Comparison of ENCODE assay signal across 14 cellular contexts in genomic region chr3:195180490-195181106, GRCh38.
A peak's percentile ranks its signal among the peaks of the same experiment; 100 is the strongest.
DNase-seq lines count a peak whose midpoint lies in the region; ATAC-seq, FAIRE-seq and TF ChIP-seq lines count a peak whose summit lies in the region.
"Had no signal": no experiment of that assay in that cellular context is flagged by ENCODE, and none has a peak within 500 bp of the region (broad histone marks: within the 10 kb centered on the region; RNA-seq: fewer than 3 reads in every experiment).

No MANE protein-coding gene starts in this region.

- BruUV-seq in endothelial cell of umbilical vein (replicated peaks; lab: Mats Ljungman, UMichigan) = no TSS peak

- DNase-seq in heart left ventricle = no peak
- DNase-seq in cardiac septum (ENCODE audit: low spot score) = no peak
- DNase-seq in endothelial cell of umbilical vein (ENCODE audit: low read depth, low spot score) = peak; percentile 67
- DNase-seq in mesothelial cell of epicardium (ENCODE audit: low spot score in 2 of 2, unreplicated experiment in 2 of 2) = no peak
- DNase-seq in aorta = no peak
- no peak for DNase-seq in GM19238 (ENCODE audit: insufficient read length, low spot score)
- DNase-seq: activated CD4-positive, alpha-beta T cell treated with anti-CD3 and anti-CD28 coated beads, Interleukin-2, amount 10 ng/mL, durations not matched to agents 24 days and 14 days; activated T-cell treated with anti-CD3 and anti-CD28 coated beads, Interleukin-2, amount 50 U/mL, for 72 hours; foreskin fibroblast; naive thymus-derived CD8-positive, alpha-beta T cell; NCI-H2107; T-helper 9 cell had no signal

- H3K4me1 Mint-ChIP-seq in mesothelial cell of epicardium = peaks cover 60% of the 10 kb centered on the region

- H3K4me3 Mint-ChIP-seq in mesothelial cell of epicardium = no peak overlapping the region
- H3K4me3 Mint-ChIP-seq: activated CD4-positive, alpha-beta T cell treated with anti-CD3 and anti-CD28 coated beads, Interleukin-2, amount 10 ng/mL, durations not matched to agents 24 days and 14 days; activated T-cell treated with anti-CD3 and anti-CD28 coated beads, Interleukin-2, amount 50 U/mL, for 72 hours; naive thymus-derived CD8-positive, alpha-beta T cell had no signal

- H3K27me3 ChIP-seq in heart left ventricle = no peaks in the 10 kb centered on the region
- H3K27me3 ChIP-seq in endothelial cell of umbilical vein (ENCODE audit: control insufficient read depth in 2 of 2, insufficient read depth in 2 of 2, low read length in 2 of 2) = no peaks in the 10 kb centered on the region
- H3K27me3 ChIP-seq in aorta (ENCODE audit: control insufficient read depth in 1 of 2, insufficient read depth in 2 of 2, low read length in 1 of 2) = no peaks in the 10 kb centered on the region

- intact Hi-C loops in heart left ventricle (cut with DNase I) (loop anchor here in 1 of 10 donors (10.0 kb wide), 1 partner anchor 74 kb away; no protein-coding TSS in a partner anchor), cardiac septum (cut with DNase I) (no loop called here), endothelial cell of umbilical vein (cut with micrococcal nuclease) (no loop called here), aorta (cut with DNase I) (no loop called here)

- H3K27ac Mint-ChIP-seq in mesothelial cell of epicardium = peak overlapping the region; percentile 79
- H3K27ac Mint-ChIP-seq: activated CD4-positive, alpha-beta T cell treated with anti-CD3 and anti-CD28 coated beads, Interleukin-2, amount 10 ng/mL, durations not matched to agents 24 days and 14 days; activated T-cell treated with anti-CD3 and anti-CD28 coated beads, Interleukin-2, amount 50 U/mL, for 72 hours had no signal

- H3K4me1 ChIP-seq in heart left ventricle (peaks cover 3 to 83% (median 68%) of the 10 kb centered on the region in 12 donors), endothelial cell of umbilical vein (ENCODE audit: control insufficient read depth, extremely low read depth, insufficient read depth, low read length) (peaks cover 63% of the 10 kb centered on the region), aorta (ENCODE audit: control insufficient read depth in 1 of 2, insufficient read depth in 2 of 2, low read length in 2 of 2) (no peaks in the 10 kb centered on the region)

- no peak overlapping the region for H2AFZ ChIP-seq in endothelial cell of umbilical vein (ENCODE audit: low read depth, low read length)

- H3K9me3 Mint-ChIP-seq in mesothelial cell of epicardium = no peaks in the 10 kb centered on the region
- H3K9me3 Mint-ChIP-seq: activated T-cell treated with anti-CD3 and anti-CD28 coated beads, Interleukin-2, amount 50 U/mL, for 72 hours; naive thymus-derived CD8-positive, alpha-beta T cell had no signal

- H4K20me1 ChIP-seq in endothelial cell of umbilical vein (replicated peaks; ENCODE audit: control insufficient read depth, extremely low read depth, insufficient read depth, low read length) = no peaks in the 10 kb centered on the region

- WGBS in heart left ventricle, 4 donors = 63 to 77% (median 70%) methylated on average over 17 of the region's 17 CpGs
- WGBS in aorta, 2 donors = 94 to 95% methylated on average over 17 of the region's 17 CpGs

- peak overlapping the region; percentile 48 to 91 (median 75) for H3K27ac ChIP-seq in heart left ventricle
- H3K27ac ChIP-seq in endothelial cell of umbilical vein (ENCODE audit: insufficient read depth, low read depth, low read length) = peak overlapping the region; percentile 79
- H3K27ac ChIP-seq in aorta (ENCODE audit: low read depth in 1 of 2, low read length in 2 of 2) = no peak overlapping the region

- H3K9me3 ChIP-seq in heart left ventricle (no peaks in the 10 kb centered on the region), endothelial cell of umbilical vein (replicated peaks; ENCODE audit: control insufficient read depth, insufficient read depth, low read length) (no peaks in the 10 kb centered on the region), aorta (ENCODE audit: control insufficient read depth, low read length) (no peaks in the 10 kb centered on the region)

- no peak for FAIRE-seq in endothelial cell of umbilical vein (lab: Jason Lieb, UNC)

- POLR2A ChIA-PET in endothelial cell of umbilical vein (lab: Charles Lee) = interaction anchor here (1.8 kb wide), 1 partner anchor 18 kb away, joined by 4 read pairs; no protein-coding TSS in a partner anchor

- TF ChIP-seq POLR2A in heart left ventricle (IDR thresholded peaks at IDR 0.05) = no peak
- TF ChIP-seq POLR2A in endothelial cell of umbilical vein (IDR thresholded peaks at IDR 0.05; ENCODE audit: low read depth, low read length) = no peak

- ATAC-seq in heart left ventricle (peak in 1 of 4 donors; percentile 21), aorta (ENCODE audit: low FRiP score) (peak; percentile 34), HG03565 (IDR thresholded peaks at IDR 0.05; ENCODE audit: unreplicated experiment) (no peak), GM19463 (IDR thresholded peaks at IDR 0.05; ENCODE audit: unreplicated experiment) (no peak)
- ATAC-seq: activated T-cell treated with anti-CD3 and anti-CD28 coated beads, Interleukin-2, amount 50 U/mL, for 72 hours; naive thymus-derived CD8-positive, alpha-beta T cell had no signal

- peak overlapping the region; percentile 33 for H3K9ac ChIP-seq in endothelial cell of umbilical vein (replicated peaks; ENCODE audit: extremely low read depth, insufficient read depth, low read length)

- no peak overlapping the region for H3K4me3 ChIP-seq in heart left ventricle
- H3K4me3 ChIP-seq in endothelial cell of umbilical vein (replicated peaks in 1 of 3; ENCODE audit: insufficient read depth in 1 of 3, low read depth in 1 of 3, low read length in 3 of 3) = no peak overlapping the region
- no peak overlapping the region for H3K4me3 ChIP-seq in aorta (ENCODE audit: low read length in 2 of 2)

- H3K36me3 Mint-ChIP-seq in mesothelial cell of epicardium = peaks cover 4% of the 10 kb centered on the region

- TF ChIP-seq CTCF in heart left ventricle (IDR thresholded peaks at IDR 0.05) (no peak), endothelial cell of umbilical vein (IDR thresholded peaks at IDR 0.05; ENCODE audit: extremely low read depth in 1 of 2, insufficient read depth in 1 of 2, low read depth in 1 of 2, low read length in 2 of 2) (no peak), mesothelial cell of epicardium (IDR thresholded peaks at IDR 0.05; ENCODE audit: unreplicated experiment) (no peak)

- dilution Hi-C loops in endothelial cell of umbilical vein (cut with MboI; ENCODE audit: extremely low pct_ligation_motif_present, low sequenced_read_pairs) = no loop called here

- no peak overlapping the region for H3K4me2 ChIP-seq in endothelial cell of umbilical vein (ENCODE audit: insufficient read depth, low read length)

- no peaks in the 10 kb centered on the region for H3K9me1 ChIP-seq in endothelial cell of umbilical vein (replicated peaks; ENCODE audit: control insufficient read depth, extremely low read depth, insufficient read depth, low read length)

- H3K36me3 ChIP-seq in heart left ventricle (no peaks in the 10 kb centered on the region), endothelial cell of umbilical vein (ENCODE audit: control insufficient read depth in 2 of 2, extremely low read depth in 1 of 2, insufficient read depth in 2 of 2, low read length in 2 of 2) (peaks cover 0 to under 1% of the 10 kb centered on the region in 2 experiments), aorta (ENCODE audit: control insufficient read depth in 1 of 2, insufficient read depth in 2 of 2, low read length in 1 of 2) (no peaks in the 10 kb centered on the region)

- CTCF ChIA-PET in endothelial cell of umbilical vein (lab: Charles Lee) = interaction anchor here (1.5 kb wide), 1 partner anchor 42 kb away, joined by 3 read pairs; no protein-coding TSS in a partner anchor

- peaks cover 4% of the 10 kb centered on the region for H3K79me2 ChIP-seq in endothelial cell of umbilical vein (ENCODE audit: control insufficient read depth, insufficient read depth, low read length)

- no peaks in the 10 kb centered on the region for H3K27me3 Mint-ChIP-seq in mesothelial cell of epicardium (ENCODE audit: low read depth)
- H3K27me3 Mint-ChIP-seq: activated CD4-positive, alpha-beta T cell treated with anti-CD3 and anti-CD28 coated beads, Interleukin-2, amount 10 ng/mL, durations not matched to agents 24 days and 14 days; naive thymus-derived CD8-positive, alpha-beta T cell had no signal

TF ChIP-seq in endothelial cell of umbilical vein, 7 proteins besides CTCF, POLR2A, EP300 and RAD21:
- TF ChIP-seq JUN (IDR thresholded peaks at IDR 0.05; ENCODE audit: borderline replicate concordance, insufficient read depth, insufficient read length, low read depth) (no peak), EZH2 (IDR thresholded peaks at IDR 0.05; ENCODE audit: borderline replicate concordance, low read depth, low read length, severe bottlenecking) (no peak), FOS (IDR thresholded peaks at IDR 0.05; ENCODE audit: borderline replicate concordance, insufficient read depth, low read length) (no peak), GATA2 (IDR thresholded peaks at IDR 0.05; ENCODE audit: insufficient read depth, insufficient read length, low read depth, low read length) (no peak), MYC (IDR thresholded peaks at IDR 0.05; ENCODE audit: low read depth, low read length) (no peak), POLR2AphosphoS5 (IDR thresholded peaks at IDR 0.05; ENCODE audit: insufficient read depth, low read depth, low read length) (no peak)
- TF ChIP-seq, protein P1, sequence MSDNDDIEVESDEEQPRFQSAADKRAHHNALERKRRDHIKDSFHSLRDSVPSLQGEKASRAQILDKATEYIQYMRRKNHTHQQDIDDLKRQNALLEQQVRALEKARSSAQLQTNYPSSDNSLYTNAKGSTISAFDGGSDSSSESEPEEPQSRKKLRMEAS (IDR thresholded peaks at IDR 0.05; ENCODE audit: insufficient read depth, insufficient read length) = no peak

Comparison
In these comparisons a context has a peak if more than half of its experiments do, and no peak if none do; other contexts are left out.
1. H3K27ac ChIP-seq: peak in heart left ventricle (12 of 12) and endothelial cell of umbilical vein (single experiment); none in aorta (0 of 2).